In the genomic region with DNA sequence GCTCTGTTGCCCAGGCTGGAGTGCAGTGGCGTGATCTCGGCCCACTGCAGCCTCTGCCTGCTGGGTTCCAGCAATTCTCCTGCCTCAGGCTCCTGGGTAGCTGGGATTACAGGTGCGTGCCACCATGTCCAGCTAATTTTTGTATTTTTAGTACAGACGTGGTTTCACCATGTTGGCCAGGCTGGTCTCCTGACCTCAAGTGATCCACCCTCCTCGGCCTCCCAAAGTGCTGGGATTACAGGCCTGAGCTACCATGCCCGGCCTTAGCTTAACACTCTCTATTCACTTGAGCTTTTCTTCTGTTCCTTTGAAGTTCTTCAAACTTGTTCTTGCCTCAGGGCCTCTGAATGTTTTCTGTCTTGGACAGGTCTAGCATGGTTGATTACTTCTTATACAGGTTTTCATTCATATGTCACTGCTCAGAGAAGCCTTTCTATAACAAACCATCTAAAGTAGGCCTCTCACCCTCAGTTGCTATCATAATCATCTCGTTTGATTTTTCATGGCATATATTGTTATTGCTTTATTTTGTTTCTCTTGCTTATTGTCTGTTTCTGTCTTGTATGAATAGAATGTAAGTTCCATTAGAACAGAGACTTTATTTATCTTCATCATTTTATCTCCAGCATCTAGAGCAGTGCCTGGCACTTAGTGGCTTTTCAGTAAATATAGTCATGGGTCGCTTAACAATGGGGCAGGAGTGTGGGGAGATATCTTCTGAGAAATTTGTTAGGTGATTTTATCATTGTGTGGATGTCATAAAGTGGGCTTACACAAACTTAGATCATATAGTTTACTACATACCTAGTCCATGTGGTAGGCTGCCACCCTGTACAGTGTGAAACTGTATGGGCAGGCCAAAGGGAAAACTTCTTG, we compare ENCODE assay signal across 19 cellular contexts.
"Had no signal": no experiment of that assay in that cellular context is flagged by ENCODE, and none has a peak within 500 bp of the region (broad histone marks: within the 10 kb centered on the region; RNA-seq: fewer than 3 reads in every experiment).

No MANE protein-coding gene starts in this region.

- H3K36me3 ChIP-seq: brain microvascular endothelial cell, sigmoid colon, upper lobe of left lung had no signal

- H3K27ac Mint-ChIP-seq: activated naive CD4-positive, alpha-beta T cell treated with anti-CD3 and anti-CD28 coated beads, Interleukin-2, amount 50 U/mL, for 72 hours; activated T-helper 1 cell treated with anti-CD3 and anti-CD28 coated beads, Interleukin-12 subunit alpha, Interleukin-12 subunit beta, Interleukin-2, Interleukin-4 antibody, amounts not matched to agents 30 ng/mL and 10 ng/mL and 1 ng/mL, durations not matched to agents 14 hours and 24 hours and 36 hours; stimulated activated naive B cell treated with anti-CD40 and anti-IgM and Interleukin-4, amounts not matched to agents 10 μg/mL and 1 μg/mL and 100 μg/mL, for 72 hours; T-cell had no signal

- H3K9me3 Mint-ChIP-seq: activated naive CD4-positive, alpha-beta T cell treated with anti-CD3 and anti-CD28 coated beads, Interleukin-2, amount 50 U/mL, for 72 hours; activated T-helper 1 cell treated with anti-CD3 and anti-CD28 coated beads, Interleukin-12 subunit alpha, Interleukin-12 subunit beta, Interleukin-2, Interleukin-4 antibody, amounts not matched to agents 30 ng/mL and 10 ng/mL and 1 ng/mL, durations not matched to agents 14 hours and 24 hours and 36 hours; stimulated activated naive B cell treated with anti-CD40 and anti-IgM and Interleukin-4, amounts not matched to agents 10 μg/mL and 1 μg/mL and 100 μg/mL, for 72 hours; T-cell had no signal

- H3K4me3 ChIP-seq: esophagus muscularis mucosa, sigmoid colon, upper lobe of left lung had no signal

- H3K36me3 Mint-ChIP-seq: activated naive CD4-positive, alpha-beta T cell treated with anti-CD3 and anti-CD28 coated beads, Interleukin-2, amount 50 U/mL, for 72 hours had no signal

- ATAC-seq: stimulated activated naive B cell treated with anti-CD40 and anti-IgM and Interleukin-4, amounts not matched to agents 10 μg/mL and 1 μg/mL and 100 μg/mL, for 72 hours; T-cell had no signal

- H3K9me3 ChIP-seq: esophagus muscularis mucosa, sigmoid colon, upper lobe of left lung had no signal

- H3K27ac ChIP-seq: brain microvascular endothelial cell, esophagus muscularis mucosa, sigmoid colon, upper lobe of left lung had no signal

- H3K27me3 ChIP-seq: brain microvascular endothelial cell, esophagus muscularis mucosa, sigmoid colon, upper lobe of left lung had no signal

- H3K27me3 Mint-ChIP-seq: stimulated activated naive B cell treated with anti-CD40 and anti-IgM and Interleukin-4, amounts not matched to agents 10 μg/mL and 1 μg/mL and 100 μg/mL, for 72 hours; T-cell had no signal

- H3K4me3 Mint-ChIP-seq: activated T-helper 1 cell treated with anti-CD3 and anti-CD28 coated beads, Interleukin-12 subunit alpha, Interleukin-12 subunit beta, Interleukin-2, Interleukin-4 antibody, amounts not matched to agents 30 ng/mL and 10 ng/mL and 1 ng/mL, durations not matched to agents 14 hours and 24 hours and 36 hours; stimulated activated naive B cell treated with anti-CD40 and anti-IgM and Interleukin-4, amounts not matched to agents 10 μg/mL and 1 μg/mL and 100 μg/mL, for 72 hours; T-cell had no signal

- DNase-seq: activated CD4-positive, alpha-beta T cell treated with anti-CD3 and anti-CD28 coated beads for 4 hours; activated CD4-positive, alpha-beta T cell treated with anti-CD3 and anti-CD28 coated beads, Interleukin-2, amount 50 U/mL, for 48 hours; activated CD4-positive, CD25-positive, alpha-beta regulatory T cell; activated gamma-delta T cell; aorta; brain microvascular endothelial cell; caudate nucleus; effector memory CD4-positive, alpha-beta T cell; hypothalamus; nucleus accumbens; sigmoid colon; stimulated activated CD4-positive, alpha-beta T cell treated with anti-CD3 and anti-CD28 coated beads, Interleukin-2, amount 100 ng/mL, for 48 hours; stimulated activated CD8-positive, alpha-beta memory T cell treated with anti-CD3 and anti-CD28 coated beads, Interleukin-4, amount 100 ng/mL, for 48 hours; stimulated activated naive B cell treated with anti-CD40 and anti-IgM and Interleukin-4, amounts not matched to agents 10 μg/mL and 1 μg/mL and 100 μg/mL, for 72 hours; T-cell; upper lobe of left lung had no signal
